ENCODE assay signal across 1 cellular context in the genomic region with DNA sequence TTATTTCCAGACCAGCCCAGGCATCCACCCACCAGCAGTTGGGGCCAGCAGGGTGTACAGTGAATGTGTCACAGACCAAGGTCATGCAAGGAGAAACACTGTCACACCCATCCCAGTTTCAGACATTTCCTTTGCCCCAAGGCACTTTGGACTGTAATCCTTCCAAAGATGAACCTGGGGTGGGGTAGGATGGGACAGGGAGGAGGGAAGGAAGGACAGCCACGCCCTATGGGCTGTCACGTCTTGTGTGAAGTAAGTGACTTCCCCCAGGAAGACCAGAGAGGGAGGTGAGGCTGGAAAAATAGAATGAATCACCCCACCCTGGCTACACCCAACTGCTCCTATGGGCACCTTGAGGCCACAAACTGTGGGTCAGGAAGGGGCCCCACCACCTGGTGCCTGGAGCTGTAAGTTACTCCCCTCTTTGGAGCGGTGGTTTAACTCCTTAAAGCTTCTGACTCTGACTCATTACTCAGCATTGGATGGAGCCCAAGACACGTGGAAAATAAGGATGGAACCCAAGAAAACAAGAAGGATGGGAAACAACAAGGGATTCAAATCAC.
TF ChIP-seq lines count a peak whose summit lies in the region.

No MANE protein-coding gene starts in this region.

TF ChIP-seq in IMR-90, 13 proteins besides CTCF, POLR2A, EP300 and RAD21 (continued from another document):
- no peak for TF ChIP-seq MXI1 (IDR thresholded peaks at IDR 0.05; ENCODE audit: borderline replicate concordance, low read depth, low read length)
- no peak for TF ChIP-seq CEBPB (IDR thresholded peaks at IDR 0.05; ENCODE audit: low read depth, low read length)
- no peak for TF ChIP-seq SMC3 (IDR thresholded peaks at IDR 0.05; ENCODE audit: low read depth, low read length)
- TF ChIP-seq NFE2L2 (IDR thresholded peaks at IDR 0.05; ENCODE audit: low read depth, low read length) = no peak
- TF ChIP-seq RFX5 (IDR thresholded peaks at IDR 0.05; ENCODE audit: low read depth, low read length) = no peak
- no peak for TF ChIP-seq RCOR1 (IDR thresholded peaks at IDR 0.05; ENCODE audit: insufficient replicate concordance, low read length)
TF ChIP-seq in IMR-90: peak in this region for 0.
